In the genomic region with DNA sequence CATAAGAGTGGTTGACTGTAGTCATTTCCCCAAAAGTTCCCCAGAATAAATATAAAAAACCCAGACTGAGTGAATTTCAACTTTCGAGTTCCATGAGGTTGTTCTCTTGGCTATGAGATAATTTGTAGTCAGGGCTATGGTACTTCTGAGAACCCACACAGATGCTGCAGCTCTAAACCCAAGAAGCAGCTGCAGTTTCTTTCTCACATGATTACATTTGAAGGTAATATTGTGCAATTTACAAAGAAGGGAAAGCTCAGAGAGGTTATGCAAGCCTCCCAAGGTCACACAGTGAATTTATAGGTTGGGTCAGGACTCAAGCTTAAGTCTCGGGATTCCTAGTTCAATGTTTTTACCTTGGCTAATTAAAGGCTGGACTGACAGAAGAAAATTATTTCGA, we compare ENCODE assay signal across 13 cellular contexts. TPM values are rescaled to one million over a fixed set of nuclear protein-coding genes. Genes with fewer than 3 reads are reported as not detected.
DNase-seq lines count a peak whose midpoint lies in the region; ATAC-seq and TF ChIP-seq lines count a peak whose summit lies in the region.
"Had no signal": no experiment of that assay in that cellular context is flagged by ENCODE, and none has a peak within 500 bp of the region (broad histone marks: within the 10 kb centered on the region; RNA-seq: fewer than 3 reads in every experiment).

No MANE protein-coding gene starts in this region.

- H3K4me1 ChIP-seq in left ventricle myocardium inferior, result peaks cover 39% of the 10 kb centered on the region
- H3K4me1 ChIP-seq in right cardiac atrium (ENCODE audit: control insufficient read depth, insufficient read depth, low read length), result peaks cover 6% of the 10 kb centered on the region
- H3K4me1 ChIP-seq in upper lobe of left lung, result peaks cover 22 to 45% (median 36%) of the 10 kb centered on the region in 4 donors

- H3K27me3 ChIP-seq in left ventricle myocardium inferior (ENCODE audit: low read depth) (peaks cover 5% of the 10 kb centered on the region), right cardiac atrium (ENCODE audit: control insufficient read depth, insufficient read depth) (no peaks in the 10 kb centered on the region), upper lobe of left lung (no peaks in the 10 kb centered on the region)
- H3K27me3 ChIP-seq: tibial artery had no signal

- WGBS in right cardiac atrium, result 85% methylated on average over 3 of the region's 3 CpGs
- WGBS in upper lobe of left lung, 2 donors, result 75 to 90% methylated on average over 3 of the region's 3 CpGs

- no peaks in the 10 kb centered on the region for H3K9me3 ChIP-seq in left ventricle myocardium inferior (replicated peaks)
- no peaks in the 10 kb centered on the region for H3K9me3 ChIP-seq in right cardiac atrium (ENCODE audit: control insufficient read depth, low read length)
- no peaks in the 10 kb centered on the region for H3K9me3 ChIP-seq in upper lobe of left lung
- H3K9me3 ChIP-seq: tibial artery had no signal

- H3K27ac ChIP-seq in left ventricle myocardium inferior (replicated peaks), result peak overlapping the region; percentile 34
- no peak overlapping the region for H3K27ac ChIP-seq in right cardiac atrium (ENCODE audit: low read length)
- peak overlapping the region in 3 of 4 donors; percentile 51 to 76 (median 67) for H3K27ac ChIP-seq in upper lobe of left lung
- H3K27ac ChIP-seq: SK-N-MC had no signal

- no peak overlapping the region for H3K4me3 ChIP-seq in left ventricle myocardium inferior
- no peak overlapping the region for H3K4me3 ChIP-seq in right cardiac atrium (ENCODE audit: low read length)
- no peak overlapping the region for H3K4me3 ChIP-seq in fibroblast of villous mesenchyme (ENCODE audit: low read depth, low read length)
- H3K4me3 ChIP-seq in upper lobe of left lung, result no peak overlapping the region
- H3K4me3 ChIP-seq: SK-N-MC, tibial artery had no signal

- no peak for TF ChIP-seq CTCF in left ventricle myocardium inferior (IDR thresholded peaks at IDR 0.05; ENCODE audit: borderline replicate concordance)
- TF ChIP-seq CTCF in fibroblast of villous mesenchyme (IDR thresholded peaks at IDR 0.05; ENCODE audit: insufficient read depth, low read depth, low read length), result no peak
- no peak for TF ChIP-seq CTCF in upper lobe of left lung (IDR thresholded peaks at IDR 0.05)

- H3K36me3 ChIP-seq in left ventricle myocardium inferior (no peaks in the 10 kb centered on the region), upper lobe of left lung (no peaks in the 10 kb centered on the region)
- H3K36me3 ChIP-seq: tibial artery had no signal

- intact Hi-C loops in left ventricle myocardium inferior (cut with micrococcal nuclease), result no loop called here
- intact Hi-C loops in right cardiac atrium (cut with DNase I), result no loop called here

- no peak for ATAC-seq in right cardiac atrium
- ATAC-seq in upper lobe of left lung (ENCODE audit: low FRiP score in 2 of 2), result peak in 1 of 2 donors; percentile 61
- ATAC-seq in HG03045 (IDR thresholded peaks at IDR 0.05; ENCODE audit: unreplicated experiment), result no peak
- ATAC-seq in GM19463 (IDR thresholded peaks at IDR 0.05; ENCODE audit: unreplicated experiment), result no peak

- peak in 1 of 4 donors; percentile 10 for TF ChIP-seq EP300 in upper lobe of left lung (IDR thresholded peaks at IDR 0.05)

- no peak for TF ChIP-seq POLR2A in upper lobe of left lung (IDR thresholded peaks at IDR 0.05)

- DNase-seq in left ventricle myocardium inferior (no peak), right cardiac atrium (no peak), NOMO-1 treated with dmso at 0.1 percent for 144 hours (lab: John Stamatoyannopoulos, UW; ENCODE audit: unreplicated experiment) (peak; percentile 24), fibroblast of villous mesenchyme (ENCODE audit: low read depth) (peak; percentile 71), upper lobe of left lung (no peak), NCI-H2171 treated with DMSO at 0.1 percent for 48 hours (lab: John Stamatoyannopoulos, UW) (no peak)
- DNase-seq: 8988T, DMS153, NCI-H1436 treated with DMSO at 0.1 percent for 48 hours had no signal

RNA-seq across cellular contexts. Expression of a gene that starts 29.7 kb away (rescaled TPM):
- total RNA-seq in left ventricle myocardium inferior (35.7 TPM), right cardiac atrium (10 to 100 TPM; 25.6 to 51.6 (median 41.7) TPM), fibroblast of villous mesenchyme (under 0.01 TPM in 2 replicates), upper lobe of left lung (100 to 1,000 TPM in 1 of 6 donors, 10 to 100 TPM in 5; 25.1 to 160 (median 68.8) TPM)
- 14.1 TPM for polyA plus RNA-seq in right cardiac atrium

Comparison
In these comparisons a context has a peak if more than half of its experiments do, and no peak if none do; other contexts are left out.
1. DNase-seq: peak in NOMO-1 treated with dmso at 0.1 percent for 144 hours (single experiment) and fibroblast of villous mesenchyme (single experiment); none in left ventricle myocardium inferior (single experiment), right cardiac atrium (0 of 3), upper lobe of left lung (0 of 2) and NCI-H2171 treated with DMSO at 0.1 percent for 48 hours (single experiment).
2. RNA of a gene that starts 29.7 kb away (total RNA-seq): 25.1 to 160 TPM in upper lobe of left lung, 25.6 to 51.6 TPM in right cardiac atrium and 35.7 TPM in left ventricle myocardium inferior (single experiment); under 0.01 TPM in fibroblast of villous mesenchyme; every median in the first group is over 10 times any median in the second.